ENCODE assay signal across 11 cellular contexts in genomic region chr20:15491564-15491963, GRCh38.
DNase-seq lines count a peak whose midpoint lies in the region; ATAC-seq, FAIRE-seq and TF ChIP-seq lines count a peak whose summit lies in the region.
"Had no signal": no experiment of that assay in that cellular context is flagged by ENCODE, and none has a peak within 500 bp of the region (broad histone marks: within the 10 kb centered on the region; RNA-seq: fewer than 3 reads in every experiment).

No MANE protein-coding gene starts in this region.

- H4K91ac ChIP-seq in H1 (replicated peaks; ENCODE audit: insufficient read length, low read length), result no peak overlapping the region

- no peaks in the 10 kb centered on the region for H3K79me1 ChIP-seq in H1 (ENCODE audit: low read depth, low read length)

- no peak overlapping the region for H3K4ac ChIP-seq in H1 (replicated peaks; ENCODE audit: insufficient read length, low read depth, low read length)

- CTCF ChIA-PET in H1 (lab: Charles Lee; ENCODE audit: partially characterized antibody), result interaction anchor here (0.6 to 5.0 kb wide), 36 partner anchors 9 to 1586 kb away, joined by 3 to 50 read pairs (median 3); no protein-coding TSS in a partner anchor
- CTCF ChIA-PET in activated CD8-positive, alpha-beta memory T cell treated with anti-CD3 and anti-CD28 coated beads, Interleukin-2, amount 10 ng/mL, durations not matched to agents 7 days and 5 days (lab: Charles Lee), result no interaction called here

- peaks cover 4% of the 10 kb centered on the region for H3K9me3 Mint-ChIP-seq in activated CD8-positive, alpha-beta memory T cell treated with anti-CD3 and anti-CD28 coated beads, Interleukin-2, amount 10 ng/mL, durations not matched to agents 7 days and 5 days (ENCODE audit: low read depth)

- no peaks in the 10 kb centered on the region for H3K4me1 Mint-ChIP-seq in activated CD8-positive, alpha-beta memory T cell treated with anti-CD3 and anti-CD28 coated beads, Interleukin-2, amount 10 ng/mL, durations not matched to agents 7 days and 5 days
- H3K4me1 Mint-ChIP-seq: activated CD4-positive, alpha-beta memory T cell treated with anti-CD3 and anti-CD28 coated beads, Interleukin-2, amount 10 ng/mL, durations not matched to agents 7 days and 5 days; activated naive CD8-positive, alpha-beta T cell treated with anti-CD3 and anti-CD28 coated beads for 36 hours had no signal

- peak; percentile 81 to 88 for TF ChIP-seq RAD21 in H1 (IDR thresholded peaks at IDR 0.05 in 1 of 2, conservative IDR thresholded peaks at IDR 0.05 in 1 of 2; ENCODE audit: low read depth in 2 of 2, low read length in 2 of 2)

- H3K36me3 Mint-ChIP-seq in activated CD8-positive, alpha-beta memory T cell treated with anti-CD3 and anti-CD28 coated beads, Interleukin-2, amount 10 ng/mL, durations not matched to agents 7 days and 5 days, result no peaks in the 10 kb centered on the region
- H3K36me3 Mint-ChIP-seq: activated naive CD8-positive, alpha-beta T cell treated with anti-CD3 and anti-CD28 coated beads for 36 hours had no signal

- H2BK120ac ChIP-seq in H1 (replicated peaks; ENCODE audit: low read depth, low read length), result no peak overlapping the region

- H2BK15ac ChIP-seq in H1 (ENCODE audit: low read length), result no peak overlapping the region

- no peak overlapping the region for H2AFZ ChIP-seq in H1 (ENCODE audit: low read length)

- no peak overlapping the region for H3K27ac ChIP-seq in H1 (ENCODE audit: low read depth, low read length)
- H3K27ac ChIP-seq in small intestine (ENCODE audit: low read depth in 1 of 2, low read length in 1 of 2), result no peak overlapping the region

- H3K4me1 ChIP-seq in H1 (replicated peaks in 1 of 4; ENCODE audit: control insufficient read depth in 3 of 4, insufficient read depth in 4 of 4, low read length in 3 of 4), result peaks cover 0 to 9% (median 2%) of the 10 kb centered on the region in 4 experiments; a peak in 2 of 7 replicates
- no peaks in the 10 kb centered on the region for H3K4me1 ChIP-seq in small intestine (ENCODE audit: control insufficient read depth in 2 of 2, insufficient read depth in 1 of 2, low read depth in 1 of 2, low read length in 1 of 2)

- H3K79me2 ChIP-seq in H1 (ENCODE audit: control insufficient read depth in 1 of 2, insufficient read depth in 2 of 2, low read length in 2 of 2), result no peaks in the 10 kb centered on the region

- no peaks in the 10 kb centered on the region for H4K20me1 ChIP-seq in H1 (replicated peaks in 1 of 2; ENCODE audit: control insufficient read depth in 1 of 2, insufficient read depth in 2 of 2, low read length in 2 of 2)

- no peak overlapping the region for H3K4me2 ChIP-seq in H1 (ENCODE audit: insufficient read depth in 1 of 2, low read depth in 2 of 2, low read length in 2 of 2)

- H3K4me3 Mint-ChIP-seq in activated CD8-positive, alpha-beta memory T cell treated with anti-CD3 and anti-CD28 coated beads, Interleukin-2, amount 10 ng/mL, durations not matched to agents 7 days and 5 days, result no peak overlapping the region
- H3K4me3 Mint-ChIP-seq: activated CD4-positive, alpha-beta memory T cell treated with anti-CD3 and anti-CD28 coated beads, Interleukin-2, amount 10 ng/mL, durations not matched to agents 7 days and 5 days; activated naive CD8-positive, alpha-beta T cell treated with anti-CD3 and anti-CD28 coated beads for 36 hours; stimulated activated naive CD8-positive, alpha-beta T cell treated with anti-CD3 and anti-CD28 coated beads, Interleukin-15, Interleukin-2, amounts not matched to agents 100 ng/mL and 50 ng/mL, for 24 hours had no signal

- H3K27me3 ChIP-seq in GM06990 (replicated peaks; ENCODE audit: control insufficient read depth, insufficient read depth, low read length) (no peaks in the 10 kb centered on the region), H1 (replicated peaks in 1 of 4; ENCODE audit: control insufficient read depth in 3 of 4, extremely low read depth in 1 of 4, insufficient read depth in 3 of 4, low read length in 3 of 4) (no peaks in the 10 kb centered on the region), small intestine (ENCODE audit: control insufficient read depth in 2 of 2, insufficient read depth in 2 of 2, low read length in 2 of 2) (no peaks in the 10 kb centered on the region)

- FAIRE-seq in H1 (lab: Jason Lieb, UNC), result peak; percentile 81
- no peak for FAIRE-seq in small intestine (lab: Jason Lieb, UNC)

- H3K23ac ChIP-seq in H1 (ENCODE audit: insufficient read length), result no peak overlapping the region

- TF ChIP-seq CTCF in GM06990 (IDR thresholded peaks at IDR 0.05; ENCODE audit: insufficient read depth, low read length, poor library complexity, severe bottlenecking), result peak; percentile 63
- peak; percentile 62 to 80 (median 72) for TF ChIP-seq CTCF in H1 (IDR thresholded peaks at IDR 0.05; ENCODE audit: control extremely low read depth in 1 of 3, insufficient read depth in 1 of 3, low read depth in 1 of 3, low read length in 3 of 3)

- H2AK5ac ChIP-seq in H1 (ENCODE audit: low read depth, low read length), result no peak overlapping the region

- H4K8ac ChIP-seq in H1 (ENCODE audit: extremely low read depth, insufficient read depth, low read length), result no peak overlapping the region

- no peak overlapping the region for H3K27ac Mint-ChIP-seq in activated CD8-positive, alpha-beta memory T cell treated with anti-CD3 and anti-CD28 coated beads, Interleukin-2, amount 10 ng/mL, durations not matched to agents 7 days and 5 days
- H3K27ac Mint-ChIP-seq: activated CD4-positive, alpha-beta memory T cell treated with anti-CD3 and anti-CD28 coated beads, Interleukin-2, amount 10 ng/mL, durations not matched to agents 7 days and 5 days; activated naive CD8-positive, alpha-beta T cell treated with anti-CD3 and anti-CD28 coated beads for 36 hours; stimulated activated naive CD8-positive, alpha-beta T cell treated with anti-CD3 and anti-CD28 coated beads, Interleukin-15, Interleukin-2, amounts not matched to agents 100 ng/mL and 50 ng/mL, for 24 hours had no signal

- no peak overlapping the region for H3K56ac ChIP-seq in H1 (replicated peaks; ENCODE audit: insufficient read length, low read depth, low read length)

- H4K5ac ChIP-seq in H1 (ENCODE audit: insufficient read length, low read depth, low read length), result no peak overlapping the region

- no peak for TF ChIP-seq EP300 in H1 (IDR thresholded peaks at IDR 0.05; ENCODE audit: borderline replicate concordance in 1 of 2, low read depth in 2 of 2, low read length in 2 of 2)

- POLR2A ChIA-PET in H1 (lab: Charles Lee; ENCODE audit: partially characterized antibody), result no interaction called here

- 0 out of 2 replicates have a peak overlapping the region, but pooled peaks have one; percentile 9 for H2BK12ac ChIP-seq in H1 (ENCODE audit: low read depth, low read length)

- no peaks in the 10 kb centered on the region for H3K36me3 ChIP-seq in GM06990 (ENCODE audit: control insufficient read depth, insufficient read depth, low read length)
- H3K36me3 ChIP-seq in H1 (ENCODE audit: control insufficient read depth in 2 of 4, insufficient read depth in 4 of 4, low read length in 3 of 4), result no peaks in the 10 kb centered on the region
- no peaks in the 10 kb centered on the region for H3K36me3 ChIP-seq in small intestine (ENCODE audit: control insufficient read depth in 2 of 2, insufficient read depth in 2 of 2, low read length in 2 of 2)

- DNase-seq in GM06990 (ENCODE audit: extremely low read depth, insufficient read length), result no peak
- DNase-seq in NCI-H2171 (lab: John Stamatoyannopoulos, UW), result peak; percentile 66
- peak; percentile 10 to 62 for DNase-seq in H1 (ENCODE audit: low read depth in 1 of 2, low spot score in 2 of 2)
- peak; percentile 3 for DNase-seq in small intestine
- DNase-seq in activated CD8-positive, alpha-beta memory T cell treated with anti-CD3 and anti-CD28 coated beads, Interleukin-2, amount 10 ng/mL, durations not matched to agents 7 days and 5 days, result no peak
- no peak for DNase-seq in activated CD8-positive, alpha-beta memory T cell treated with anti-CD3 and anti-CD28 coated beads, Interleukin-2, amount 50 U/mL, for 4 hours
- DNase-seq: activated CD4-positive, alpha-beta memory T cell treated with anti-CD3 and anti-CD28 coated beads, Interleukin-2, amount 10 ng/mL, durations not matched to agents 7 days and 5 days; activated naive CD8-positive, alpha-beta T cell treated with anti-CD3 and anti-CD28 coated beads for 36 hours; NCI-H2107 had no signal

- H3K9me3 ChIP-seq in H1 (ENCODE audit: insufficient read depth in 2 of 2, low read depth in 1 of 2, low read length in 1 of 2) (no peaks in the 10 kb centered on the region), small intestine (ENCODE audit: control insufficient read depth, low read depth) (no peaks in the 10 kb centered on the region)

- no peaks in the 10 kb centered on the region for H3K27me3 Mint-ChIP-seq in activated CD8-positive, alpha-beta memory T cell treated with anti-CD3 and anti-CD28 coated beads, Interleukin-2, amount 10 ng/mL, durations not matched to agents 7 days and 5 days
- H3K27me3 Mint-ChIP-seq: activated CD4-positive, alpha-beta memory T cell treated with anti-CD3 and anti-CD28 coated beads, Interleukin-2, amount 10 ng/mL, durations not matched to agents 7 days and 5 days; activated naive CD8-positive, alpha-beta T cell treated with anti-CD3 and anti-CD28 coated beads for 36 hours; stimulated activated naive CD8-positive, alpha-beta T cell treated with anti-CD3 and anti-CD28 coated beads, Interleukin-15, Interleukin-2, amounts not matched to agents 100 ng/mL and 50 ng/mL, for 24 hours had no signal

- no peaks in the 10 kb centered on the region for H3K23me2 ChIP-seq in H1 (ENCODE audit: low read depth, low read length)

- no peak overlapping the region for H3K9ac ChIP-seq in H1 (replicated peaks in 1 of 4; ENCODE audit: extremely low read depth in 1 of 4, low read depth in 3 of 4, low read length in 3 of 4)

- TF ChIP-seq POLR2A in H1 (IDR thresholded peaks at IDR 0.05; ENCODE audit: control extremely low read depth in 1 of 2, low read depth in 2 of 2, low read length in 2 of 2), result no peak

- no peak overlapping the region for H3K18ac ChIP-seq in H1 (ENCODE audit: extremely low read depth, low read length)

- ATAC-seq in GM19452 (IDR thresholded peaks at IDR 0.05; ENCODE audit: unreplicated experiment), result no peak
- ATAC-seq in activated CD8-positive, alpha-beta memory T cell treated with anti-CD3 and anti-CD28 coated beads, Interleukin-2, amount 10 ng/mL, durations not matched to agents 7 days and 5 days, result no peak

- no peak overlapping the region for H3K14ac ChIP-seq in H1 (ENCODE audit: insufficient read length)

- H2BK5ac ChIP-seq in H1 (ENCODE audit: low read depth, low read length), result no peak overlapping the region

- no peak overlapping the region for H2BK20ac ChIP-seq in H1 (ENCODE audit: low read length)

- H3K4me3 ChIP-seq in GM06990 (replicated peaks; ENCODE audit: low read depth, low read length), result no peak overlapping the region
- no peak overlapping the region for H3K4me3 ChIP-seq in H1 (ENCODE audit: extremely low read depth in 1 of 4, insufficient read depth in 2 of 4, low read depth in 3 of 4, low read length in 4 of 4)
- no peak overlapping the region for H3K4me3 ChIP-seq in small intestine (ENCODE audit: low read depth in 1 of 2, low read length in 2 of 2)

- WGBS in H1 (ENCODE audit: extremely low coverage in 1 of 2, insufficient coverage in 1 of 2, insufficient read length in 1 of 2, insufficient replicate concordance in 2 of 2, low coverage in 1 of 2, low lambda C conversion rate in 2 of 2, missing lambda C conversion rate in 1 of 2), 2 experiments, result 65% methylated on average over 1 of the region's 1 CpG; no CpG with 5 or more reads in 1 of the 2 experiments
- 80 to 100% (median 100%) methylated on average over 1 of the region's 1 CpG for WGBS in small intestine, 3 donors

Comparison
In these comparisons a context has a peak if more than half of its experiments do, and no peak if none do; other contexts are left out.
1. DNase-seq: peak in NCI-H2171 (single experiment), H1 (2 of 2) and small intestine (single experiment); none in GM06990 (single experiment), activated CD8-positive, alpha-beta memory T cell treated with anti-CD3 and anti-CD28 coated beads, Interleukin-2, amount 10 ng/mL, durations not matched to agents 7 days and 5 days (single experiment) and activated CD8-positive, alpha-beta memory T cell treated with anti-CD3 and anti-CD28 coated beads, Interleukin-2, amount 50 U/mL, for 4 hours (single experiment).